In the genomic region with DNA sequence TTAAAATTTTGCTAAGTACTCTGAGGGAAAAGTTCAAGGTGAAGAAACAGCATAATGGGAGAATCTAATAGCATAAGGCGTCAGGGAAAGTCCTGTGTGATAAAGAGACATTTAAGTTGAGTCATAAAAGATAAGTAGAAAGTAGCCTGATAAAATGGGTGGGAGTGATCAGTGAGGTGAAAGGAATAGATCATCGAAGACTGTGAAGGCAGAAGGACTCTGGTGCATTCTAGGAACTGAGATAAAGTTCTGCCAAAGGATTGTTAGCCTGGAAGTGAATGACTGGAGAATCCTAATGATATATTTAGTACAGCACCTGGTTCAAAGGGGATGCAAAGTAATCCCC, we compare ENCODE assay signal across 15 cellular contexts.
DNase-seq lines count a peak whose midpoint lies in the region; ATAC-seq, FAIRE-seq and TF ChIP-seq lines count a peak whose summit lies in the region.
"Had no signal": no experiment of that assay in that cellular context is flagged by ENCODE, and none has a peak within 500 bp of the region (broad histone marks: within the 10 kb centered on the region; RNA-seq: fewer than 3 reads in every experiment).

No MANE protein-coding gene starts in this region.

- H3K9me3 ChIP-seq in GM12878 (replicated peaks; ENCODE audit: control insufficient read depth, insufficient read depth, low read length): no peaks in the 10 kb centered on the region; the same call in 2 of the 3 replicates

- no peaks in the 10 kb centered on the region for H4K20me1 ChIP-seq in GM12878 (ENCODE audit: control insufficient read depth, insufficient read depth)

- POLR2A ChIA-PET in GM12878 (lab: Charles Lee): interaction anchor here (1.8 kb wide), 1 partner anchor 23 kb away, joined by 3 read pairs; no protein-coding TSS in a partner anchor

- no peaks in the 10 kb centered on the region for H3K36me3 ChIP-seq in GM12878 (ENCODE audit: control insufficient read depth in 2 of 2, insufficient read depth in 2 of 2, low read length in 1 of 2)

- DNase-seq in GM12878 (ENCODE audit: low read depth, low spot score): peak; percentile 11
- no peak for DNase-seq in amniotic stem cell (lab: John Stamatoyannopoulos, UW)
- no peak for DNase-seq in mesenteric fat pad (ENCODE audit: low spot score)
- no peak for DNase-seq in NCI-H345 (lab: John Stamatoyannopoulos, UW)
- DNase-seq: activated CD4-positive, CD25-positive, alpha-beta regulatory T cell; activated naive CD4-positive, alpha-beta T cell treated with anti-CD3 and anti-CD28 coated beads, Interleukin-2, amount 50 U/mL, for 16 hours; effector CD4-positive, alpha-beta T cell; mesenchymal stem cell; NCI-H2029 had no signal

- H3K79me2 ChIP-seq in GM12878 (ENCODE audit: control insufficient read depth, insufficient read depth, low read length): no peaks in the 10 kb centered on the region

- no peak for FAIRE-seq in GM12878 (lab: Jason Lieb, UNC)

- no peak overlapping the region for H3K4me3 ChIP-seq in GM12878
- H3K4me3 ChIP-seq: GM23248 had no signal

- ATAC-seq in GM18498 (IDR thresholded peaks at IDR 0.05; ENCODE audit: unreplicated experiment) (peak; percentile 12), GM21390 (IDR thresholded peaks at IDR 0.05; ENCODE audit: unreplicated experiment) (peak; percentile 14), HG03439 (IDR thresholded peaks at IDR 0.05; ENCODE audit: unreplicated experiment) (peak; percentile 36), GM12878 (peak; percentile 58), HG03565 (IDR thresholded peaks at IDR 0.05; ENCODE audit: unreplicated experiment) (no peak)
- ATAC-seq: Panc1 had no signal

- H3K9ac ChIP-seq in GM12878 (ENCODE audit: control insufficient read depth, insufficient read depth, low read length): no peak overlapping the region
- H3K9ac ChIP-seq: GM23248 had no signal

- no peak overlapping the region for H2AFZ ChIP-seq in GM12878 (ENCODE audit: control insufficient read depth, low read depth, low read length)
- H2AFZ ChIP-seq: GM23248 had no signal

- no peak for TF ChIP-seq POLR2A in GM12878 (IDR thresholded peaks at IDR 0.05; ENCODE audit: low read depth, low read length)

- TF ChIP-seq EP300 in GM12878 (IDR thresholded peaks at IDR 0.05; ENCODE audit: borderline replicate concordance in 1 of 2, control insufficient read depth in 1 of 2, low read depth in 2 of 2, low read length in 2 of 2): no peak

- no peak for TF ChIP-seq CTCF in GM12878 (IDR thresholded peaks at IDR 0.05 in 2 of 3, conservative IDR thresholded peaks at IDR 0.05 in 1 of 3; ENCODE audit: control insufficient read depth in 2 of 3, extremely low read depth in 1 of 3, insufficient read depth in 1 of 3, low read depth in 3 of 3, low read length in 3 of 3)

- CTCF ChIA-PET in GM12878 (lab: Yijun Ruan, JAX): interaction anchor here (1.0 to 2.9 kb wide), 4 partner anchors 24 to 153 kb away, joined by 3 to 11 read pairs (median 8); no protein-coding TSS in a partner anchor

- SMC1A ChIA-PET in GM12878 (lab: Charles Lee; ENCODE audit: uncharacterized antibody, unreplicated experiment): interaction anchor here (1.0 to 3.4 kb wide), 10 partner anchors 8 to 98 kb away, joined by 3 to 24 read pairs (median 6); no protein-coding TSS in a partner anchor

- H3K27ac ChIP-seq in GM12878 (ENCODE audit: control insufficient read depth, insufficient read depth): no peak overlapping the region
- H3K27ac ChIP-seq: GM23248 had no signal

- in situ Hi-C loops in GM12878 (cut with MboI): no loop called here

- TF ChIP-seq RAD21 in GM12878 (IDR thresholded peaks at IDR 0.05; ENCODE audit: insufficient read depth, low read depth, low read length): no peak

- no peak overlapping the region; the same call in 1 of the 2 replicates for H3K4me2 ChIP-seq in GM12878 (ENCODE audit: control insufficient read depth, insufficient read depth)

- 21% methylated on average over 2 of the region's 2 CpGs for WGBS in GM12878 (ENCODE audit: insufficient coverage, insufficient replicate concordance, low lambda C conversion rate, missing lambda C conversion rate)

- BruUV-seq in GM12878 (replicated peaks; lab: Mats Ljungman, UMichigan): no TSS peak

- intact Hi-C loops in GM12878 (cut with micrococcal nuclease; ENCODE audit: unreplicated experiment): loop anchor here (5.0 kb wide), 1 partner anchor 52 kb away; no protein-coding TSS in a partner anchor

- H3K4me1 ChIP-seq in GM12878 (ENCODE audit: control insufficient read depth, insufficient read depth, low read length): peaks cover 8% of the 10 kb centered on the region; the same call in 1 of the 2 replicates

- RAD21 ChIA-PET in GM12878 (lab: Charles Lee; ENCODE audit: unreplicated experiment): interaction anchor here (0.7 to 4.8 kb wide), 9 partner anchors 12 to 148 kb away, joined by 3 to 15 read pairs (median 4); no protein-coding TSS in a partner anchor

- no peaks in the 10 kb centered on the region for H3K27me3 ChIP-seq in GM12878 (replicated peaks in 1 of 2; ENCODE audit: control insufficient read depth in 2 of 2, insufficient read depth in 2 of 2, low read length in 1 of 2)

TF ChIP-seq in GM12878, 131 proteins besides CTCF, POLR2A, EP300 and RAD21:
- no peak for TF ChIP-seq SMC3 (IDR thresholded peaks at IDR 0.05; ENCODE audit: borderline replicate concordance, low read length)
- no peak for TF ChIP-seq RCOR1 (conservative IDR thresholded peaks at IDR 0.05; ENCODE audit: low read depth, low read length)
- TF ChIP-seq IKZF2 (IDR thresholded peaks at IDR 0.05): peak in 1 of 2 experiments; percentile 6; a peak in 1 of 4 replicates
- no peak for TF ChIP-seq FOXK2 (IDR thresholded peaks at IDR 0.05)
- TF ChIP-seq BRCA1 (IDR thresholded peaks at IDR 0.05; ENCODE audit: low read depth, low read length): no peak
